10 cellular contexts compared by ENCODE assay signal in genomic region chr4:139902328-139903217, GRCh38.
A peak's percentile ranks its signal among the peaks of the same experiment; 100 is the strongest.
DNase-seq lines count a peak whose midpoint lies in the region; ATAC-seq and TF ChIP-seq lines count a peak whose summit lies in the region.
"Had no signal": no experiment of that assay in that cellular context is flagged by ENCODE, and none has a peak within 500 bp of the region (broad histone marks: within the 10 kb centered on the region; RNA-seq: fewer than 3 reads in every experiment).

No MANE protein-coding gene starts in this region.

- H3K27ac Mint-ChIP-seq in brain: peak overlapping the region; percentile 79 to 94 (median 91)
- H3K27ac Mint-ChIP-seq: activated naive CD8-positive, alpha-beta T cell treated with anti-CD3 and anti-CD28 coated beads, Interleukin-2, amount 10 ng/mL, durations not matched to agents 7 days and 5 days had no signal

- H3K36me3 ChIP-seq in IMR-90 (ENCODE audit: control insufficient read depth, insufficient read depth, low read length) (no peaks in the 10 kb centered on the region), mesenchymal stem cell (ENCODE audit: control insufficient read depth in 1 of 2, insufficient read depth in 2 of 2, low read depth in 1 of 2, low read length in 2 of 2) (no peaks in the 10 kb centered on the region), MG63 (no peaks in the 10 kb centered on the region)

- H3K9ac ChIP-seq in IMR-90 (ENCODE audit: low read depth, low read length) (peak overlapping the region; percentile 22), mesenchymal stem cell (ENCODE audit: low read length) (peak overlapping the region; percentile 93)

- H4K20me1 ChIP-seq in IMR-90 (ENCODE audit: insufficient read depth, low read length): no peaks in the 10 kb centered on the region

- no TSS peak for BruUV-seq in IMR-90 (replicated peaks; lab: Mats Ljungman, UMichigan)

- no peak for TF ChIP-seq CTCF in IMR-90 (conservative IDR thresholded peaks at IDR 0.05; ENCODE audit: low read depth, low read length)
- no peak for TF ChIP-seq CTCF in brain (conservative IDR thresholded peaks at IDR 0.05)

- WGBS in IMR-90 (ENCODE audit: extremely low coverage in 2 of 2, insufficient read length in 1 of 2), 2 experiments: 29% methylated on average over 5 of the region's 17 CpGs; no CpG with 5 or more reads in 1 of the 2 experiments
- WGBS in mesenchymal stem cell: 96% methylated on average over 17 of the region's 17 CpGs

- H2AK9ac ChIP-seq in IMR-90 (replicated peaks; ENCODE audit: low read depth, low read length, poor library complexity): peak overlapping the region; percentile 38

- no peak for TF ChIP-seq RAD21 in IMR-90 (IDR thresholded peaks at IDR 0.05; ENCODE audit: low read length)

- H3K9me3 ChIP-seq in IMR-90 (ENCODE audit: control insufficient read depth, insufficient read depth, low read length) (peaks cover 2% of the 10 kb centered on the region), mesenchymal stem cell (ENCODE audit: control insufficient read depth, low read length) (peaks cover 4% of the 10 kb centered on the region), MG63 (no peaks in the 10 kb centered on the region)

- H2BK120ac ChIP-seq in IMR-90 (ENCODE audit: low read depth, low read length) (peak overlapping the region; percentile 50), mesenchymal stem cell (ENCODE audit: low read depth, low read length) (no peak overlapping the region)

- H3K23ac ChIP-seq in IMR-90 (ENCODE audit: low read depth, low read length): peak overlapping the region; percentile 92
- H3K23ac ChIP-seq in mesenchymal stem cell (ENCODE audit: low read length in 2 of 2): no peak overlapping the region

- peak overlapping the region; percentile 53; the same call in 1 of the 2 replicates for H2AK5ac ChIP-seq in IMR-90 (ENCODE audit: low read depth, low read length)
- H2AK5ac ChIP-seq in mesenchymal stem cell (ENCODE audit: low read length, severe bottlenecking): no peak overlapping the region

- H3K14ac ChIP-seq in IMR-90 (replicated peaks; ENCODE audit: low read depth, low read length) (peak overlapping the region; percentile 35), mesenchymal stem cell (ENCODE audit: low read length in 2 of 2) (peak overlapping the region in 1 of 2 experiments; percentile 26)

- no peak for TF ChIP-seq POLR2A in IMR-90 (IDR thresholded peaks at IDR 0.05; ENCODE audit: low read depth, low read length)

- peaks cover 61% of the 10 kb centered on the region for H3K4me1 Mint-ChIP-seq in brain

- DNase-seq in IMR-90: peak; percentile 20
- DNase-seq in mesenchymal stem cell: no peak
- peak; percentile 50 for DNase-seq in superior temporal gyrus (ENCODE audit: extremely low spot score)
- DNase-seq in NCI-H2029 (lab: John Stamatoyannopoulos, UW): no peak
- no peak for DNase-seq in MG63
- DNase-seq: activated naive CD8-positive, alpha-beta T cell treated with anti-CD3 and anti-CD28 coated beads, Interleukin-2, amount 10 ng/mL, durations not matched to agents 7 days and 5 days; NCI-H524 treated with DMSO at 0.1 percent for 48 hours had no signal

- peak overlapping the region in 1 of 2 experiments; percentile 64 for H2BK12ac ChIP-seq in mesenchymal stem cell (ENCODE audit: low read length in 2 of 2)

- H2BK20ac ChIP-seq in IMR-90 (ENCODE audit: low read depth, low read length): peak overlapping the region; percentile 18; the same call in 1 of the 2 replicates

- peak overlapping the region; percentile 85 for H3K4me2 ChIP-seq in IMR-90 (ENCODE audit: low read depth, low read length)
- no peak overlapping the region for H3K4me2 ChIP-seq in mesenchymal stem cell (ENCODE audit: low read length, poor library complexity, severe bottlenecking)

- H3K27me3 ChIP-seq in IMR-90 (ENCODE audit: control insufficient read depth, insufficient read depth, low read length) (no peaks in the 10 kb centered on the region), mesenchymal stem cell (ENCODE audit: control insufficient read depth in 1 of 2, insufficient read depth in 1 of 2, low read length in 2 of 2) (no peaks in the 10 kb centered on the region), MG63 (no peaks in the 10 kb centered on the region)

- peak overlapping the region; percentile 38 for H3K4me3 ChIP-seq in IMR-90 (ENCODE audit: insufficient read depth, low read depth, low read length)
- H3K4me3 ChIP-seq in mesenchymal stem cell (ENCODE audit: insufficient read depth in 1 of 2, low read depth in 1 of 2, low read length in 2 of 2): peak overlapping the region in 1 of 2 experiments; percentile 82
- H3K4me3 ChIP-seq in MG63: no peak overlapping the region

- peaks cover 21% of the 10 kb centered on the region for H3K36me3 Mint-ChIP-seq in brain

- H3K18ac ChIP-seq in IMR-90 (ENCODE audit: low read depth, low read length) (peak overlapping the region; percentile 73), mesenchymal stem cell (ENCODE audit: low read depth in 1 of 2, low read length in 2 of 2) (peak overlapping the region; percentile 46 to 53)

- CTCF ChIA-PET in IMR-90 (lab: Yijun Ruan, JAX): no interaction called here

- H4K8ac ChIP-seq in IMR-90 (ENCODE audit: low read depth in 2 of 2, low read length in 2 of 2) (peak overlapping the region; percentile 29 to 72; a peak in 3 of 4 replicates), mesenchymal stem cell (ENCODE audit: low read length) (no peak overlapping the region)

- 0 out of 2 replicates have a peak, but pooled peaks cover under 1% of the 10 kb centered on the region for H3K9me1 ChIP-seq in IMR-90 (ENCODE audit: insufficient read depth, low read length)

- H3K9me3 Mint-ChIP-seq in brain: peaks cover 0 to 20% (median 9%) of the 10 kb centered on the region in 5 experiments

- peak overlapping the region; percentile 27; the same call in 1 of the 2 replicates for H3K56ac ChIP-seq in IMR-90 (ENCODE audit: extremely low read depth, insufficient read depth, low read length)

- ATAC-seq in IMR-90 (ENCODE audit: low read depth) (peak; percentile 27), HG03097 (IDR thresholded peaks at IDR 0.05; ENCODE audit: low FRiP score, unreplicated experiment) (no peak), HG03342 (IDR thresholded peaks at IDR 0.05; ENCODE audit: unreplicated experiment) (no peak)

- H3K79me1 ChIP-seq in IMR-90 (ENCODE audit: low read depth in 1 of 2, low read length in 2 of 2) (peaks cover 0 to 4% of the 10 kb centered on the region in 2 experiments; a peak in 1 of 4 replicates), mesenchymal stem cell (replicated peaks; ENCODE audit: low read length, poor library complexity, severe bottlenecking) (peaks cover 6% of the 10 kb centered on the region)

- POLR2A ChIA-PET in IMR-90 (lab: Charles Lee; ENCODE audit: unreplicated experiment): no interaction called here

- H2AFZ ChIP-seq in IMR-90 (replicated peaks; ENCODE audit: low read length, poor library complexity) (peak overlapping the region; percentile 38), mesenchymal stem cell (ENCODE audit: low read depth, low read length) (no peak overlapping the region)

- H4K91ac ChIP-seq in IMR-90 (ENCODE audit: insufficient read depth, low read depth, low read length) (no peak overlapping the region; the same call in 1 of the 2 replicates), mesenchymal stem cell (ENCODE audit: low read length) (no peak overlapping the region)

- H2BK5ac ChIP-seq in IMR-90 (ENCODE audit: low read depth, low read length, poor library complexity, severe bottlenecking) (no peak overlapping the region), mesenchymal stem cell (ENCODE audit: low read depth, low read length, poor library complexity, severe bottlenecking) (no peak overlapping the region)

- peak overlapping the region; percentile 58 to 76 (median 68) for H3K4me3 Mint-ChIP-seq in brain
- H3K4me3 Mint-ChIP-seq: activated naive CD8-positive, alpha-beta T cell treated with anti-CD3 and anti-CD28 coated beads, Interleukin-2, amount 10 ng/mL, durations not matched to agents 7 days and 5 days had no signal

- dilution Hi-C loops in IMR-90 (cut with HindIII; ENCODE audit: low sequenced_read_pairs, unreplicated experiment): no loop called here

- in situ Hi-C loops in IMR-90 (cut with MboI; ENCODE audit: low sequenced_read_pairs): no loop called here

- H3K4me1 ChIP-seq in IMR-90 (ENCODE audit: control insufficient read depth, insufficient read depth, low read length) (peaks cover 7% of the 10 kb centered on the region), mesenchymal stem cell (ENCODE audit: control insufficient read depth, insufficient read depth, low read depth, low read length) (no peaks in the 10 kb centered on the region)

- H3K27ac ChIP-seq in IMR-90 (ENCODE audit: insufficient read depth, low read length): peak overlapping the region; percentile 26; the same call in 1 of the 2 replicates
- H3K27ac ChIP-seq in mesenchymal stem cell (ENCODE audit: low read length, poor library complexity, severe bottlenecking): no peak overlapping the region

- H4K5ac ChIP-seq in IMR-90 (ENCODE audit: low read depth, low read length): peak overlapping the region; percentile 89; the same call in 1 of the 2 replicates

- intact Hi-C loops in IMR-90 (cut with micrococcal nuclease): loop anchor here (5.0 to 10.0 kb wide), 4 partner anchors 100 to 352 kb away; partner anchors contain the start of gene MAML3

- H3K4ac ChIP-seq in IMR-90 (ENCODE audit: low read depth, low read length) (peak overlapping the region; percentile 54; the same call in 1 of the 2 replicates), mesenchymal stem cell (ENCODE audit: low read depth in 1 of 2, low read length in 2 of 2) (peak overlapping the region; percentile 50 to 53)

- H3K27me3 Mint-ChIP-seq in brain: no peaks in the 10 kb centered on the region
- H3K27me3 Mint-ChIP-seq: activated naive CD8-positive, alpha-beta T cell treated with anti-CD3 and anti-CD28 coated beads, Interleukin-2, amount 10 ng/mL, durations not matched to agents 7 days and 5 days had no signal

- H2BK15ac ChIP-seq in IMR-90 (ENCODE audit: low read depth, low read length) (peak overlapping the region; percentile 65; the same call in 1 of the 3 replicates), mesenchymal stem cell (ENCODE audit: low read depth, poor library complexity, severe bottlenecking) (no peak overlapping the region)

TF ChIP-seq in IMR-90, 13 proteins besides CTCF, POLR2A, EP300 and RAD21:
- 0 out of 2 replicates have a peak, but pooled peaks have one; percentile 3 for TF ChIP-seq USF2 (IDR thresholded peaks at IDR 0.05; ENCODE audit: low read depth, low read length)
- no peak for TF ChIP-seq MXI1 (IDR thresholded peaks at IDR 0.05; ENCODE audit: borderline replicate concordance, low read depth, low read length)
- TF ChIP-seq SMC3 (IDR thresholded peaks at IDR 0.05; ENCODE audit: low read depth, low read length): no peak
- TF ChIP-seq RFX5 (IDR thresholded peaks at IDR 0.05; ENCODE audit: low read depth, low read length): no peak
- no peak for TF ChIP-seq NFE2L2 (IDR thresholded peaks at IDR 0.05; ENCODE audit: low read depth, low read length)
- TF ChIP-seq MAFK (IDR thresholded peaks at IDR 0.05; ENCODE audit: low read depth, low read length): no peak

Comparison
In these comparisons a context has a peak if more than half of its experiments do, and no peak if none do; other contexts are left out.
1. DNase-seq: peak in IMR-90 (single experiment) and superior temporal gyrus (single experiment); none in mesenchymal stem cell (single experiment), NCI-H2029 (single experiment) and MG63 (single experiment).